Comparison of ENCODE assay signal across 17 cellular contexts in the genomic region with DNA sequence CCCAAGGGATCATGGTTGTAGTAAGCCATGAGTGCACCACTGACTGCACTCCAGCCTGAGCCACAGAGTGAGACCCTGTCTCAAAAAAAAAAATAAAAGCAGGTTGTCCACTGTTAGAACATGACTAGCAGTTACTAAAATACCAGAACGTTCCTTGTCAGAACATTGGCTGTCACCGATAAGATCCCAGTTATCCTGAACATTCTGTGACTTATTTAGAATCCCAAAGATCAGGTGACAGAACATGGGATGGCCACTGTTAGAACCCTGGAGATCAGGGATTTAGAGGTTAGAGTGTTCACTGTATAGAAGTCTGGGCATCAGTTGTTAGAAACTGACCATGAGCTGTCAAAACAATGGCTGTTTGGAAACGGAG. TPM values are rescaled to one million over a fixed set of nuclear protein-coding genes. Genes with fewer than 3 reads are reported as not detected.
A peak's percentile ranks its signal among the peaks of the same experiment; 100 is the strongest.
DNase-seq lines count a peak whose midpoint lies in the region; ATAC-seq and TF ChIP-seq lines count a peak whose summit lies in the region.
"Had no signal": no experiment of that assay in that cellular context is flagged by ENCODE, and none has a peak within 500 bp of the region (broad histone marks: within the 10 kb centered on the region; RNA-seq: fewer than 3 reads in every experiment).

No MANE protein-coding gene starts in this region.

- no peak overlapping the region for H3K9ac ChIP-seq in PC-3 (ENCODE audit: low read length)
- H3K9ac ChIP-seq in smooth muscle cell (ENCODE audit: low read depth) = no peak overlapping the region

- H3F3A ChIP-seq in PC-3 (ENCODE audit: low read length, unreplicated experiment) (no peaks in the 10 kb centered on the region), smooth muscle cell (ENCODE audit: low read depth) (no peaks in the 10 kb centered on the region)

- peak overlapping the region; percentile 83 to 91 (median 87) for H3K27ac ChIP-seq in body of pancreas
- peak overlapping the region; percentile 71 to 84 for H3K27ac ChIP-seq in right atrium auricular region
- peak overlapping the region; percentile 69 to 83 (median 75) for H3K27ac ChIP-seq in thyroid gland
- H3K27ac ChIP-seq in PC-3 (ENCODE audit: low read length) = no peak overlapping the region
- H3K27ac ChIP-seq in smooth muscle cell (ENCODE audit: low read depth) = no peak overlapping the region
- H3K27ac ChIP-seq: spleen had no signal

- POLR2A ChIA-PET in PC-3 (lab: Charles Lee; ENCODE audit: unreplicated experiment) = no interaction called here

- CTCF ChIA-PET in PC-3 (lab: Charles Lee) = no interaction called here

- H3K4me2 ChIP-seq in PC-3 (ENCODE audit: low read length) (no peak overlapping the region), smooth muscle cell (no peak overlapping the region)
- H3K4me2 ChIP-seq: GM23338 had no signal

- TF ChIP-seq POLR2A in body of pancreas (IDR thresholded peaks at IDR 0.05) (no peak), thyroid gland (IDR thresholded peaks at IDR 0.05) (no peak)

- H2AFZ ChIP-seq in PC-3 (ENCODE audit: low read length) (no peak overlapping the region), smooth muscle cell (ENCODE audit: low read depth) (no peak overlapping the region)
- H2AFZ ChIP-seq: GM23338 had no signal

- no TSS peak for BruUV-seq in PC-3 (replicated peaks; lab: Mats Ljungman, UMichigan)

- peak; percentile 7 for ATAC-seq in body of pancreas
- ATAC-seq in omental fat pad (ENCODE audit: low FRiP score) = peak; percentile 6
- ATAC-seq in PC-3 = no peak
- no peak for ATAC-seq in mucosa of descending colon
- ATAC-seq: activated CD8-positive, alpha-beta memory T cell treated with anti-CD3 and anti-CD28 coated beads, Interleukin-2, amount 10 ng/mL, durations not matched to agents 7 days and 5 days; effector memory CD8-positive, alpha-beta T cell; GM23338; Panc1; SK-N-SH treated with all-trans-retinoic acid at 6 μM for 48 hours had no signal

- 43 to 52% methylated on average over 3 of the region's 3 CpGs for WGBS in body of pancreas, 2 donors
- WGBS in thyroid gland, 2 donors = 55 to 67% methylated on average over 3 of the region's 3 CpGs
- 79% methylated on average over 3 of the region's 3 CpGs for WGBS in smooth muscle cell (ENCODE audit: low lambda C conversion rate)

- H3K4me3 ChIP-seq in body of pancreas = no peak overlapping the region
- no peak overlapping the region for H3K4me3 ChIP-seq in right atrium auricular region
- no peak overlapping the region for H3K4me3 ChIP-seq in thyroid gland (replicated peaks in 1 of 3)
- H3K4me3 ChIP-seq in PC-3 (ENCODE audit: low read length) = no peak overlapping the region
- no peak overlapping the region for H3K4me3 ChIP-seq in mucosa of descending colon
- no peak overlapping the region for H3K4me3 ChIP-seq in smooth muscle cell
- H3K4me3 ChIP-seq: GM23338, spleen had no signal

- H3K9me2 ChIP-seq in PC-3 (replicated peaks; ENCODE audit: low read length) = no peaks in the 10 kb centered on the region

- intact Hi-C loops in body of pancreas (cut with DNase I) (no loop called here), thyroid gland (cut with DNase I) (no loop called here), PC-3 (cut with micrococcal nuclease) (no loop called here), mucosa of descending colon (cut with DNase I, micrococcal nuclease) (no loop called here)

- no peaks in the 10 kb centered on the region for H4K20me1 ChIP-seq in PC-3 (ENCODE audit: low read length)
- no peaks in the 10 kb centered on the region for H4K20me1 ChIP-seq in smooth muscle cell (ENCODE audit: low read depth)

- H3K4me1 ChIP-seq in body of pancreas (peaks cover 55% of the 10 kb centered on the region), right atrium auricular region (peaks cover 0 to 38% of the 10 kb centered on the region in 2 donors), thyroid gland (peaks cover 28 to 39% of the 10 kb centered on the region in 2 donors), PC-3 (ENCODE audit: insufficient read depth, low read length) (no peaks in the 10 kb centered on the region), mucosa of descending colon (ENCODE audit: low read depth) (peaks cover 11% of the 10 kb centered on the region), smooth muscle cell (ENCODE audit: low read depth) (no peaks in the 10 kb centered on the region)

- H3K27me3 ChIP-seq in body of pancreas (no peaks in the 10 kb centered on the region), right atrium auricular region (no peaks in the 10 kb centered on the region), thyroid gland (no peaks in the 10 kb centered on the region), PC-3 (ENCODE audit: low read length) (no peaks in the 10 kb centered on the region), smooth muscle cell (ENCODE audit: low read depth) (peaks cover 4% of the 10 kb centered on the region)

- H3K9me3 ChIP-seq in body of pancreas (no peaks in the 10 kb centered on the region), right atrium auricular region (no peaks in the 10 kb centered on the region), thyroid gland (no peaks in the 10 kb centered on the region), PC-3 (ENCODE audit: low read length) (no peaks in the 10 kb centered on the region), mucosa of descending colon (no peaks in the 10 kb centered on the region), smooth muscle cell (replicated peaks; ENCODE audit: low read depth) (no peaks in the 10 kb centered on the region)
- H3K9me3 ChIP-seq: spleen had no signal

- H3K36me3 ChIP-seq in body of pancreas (replicated peaks in 1 of 2; ENCODE audit: insufficient read depth in 1 of 2, low read depth in 2 of 2) = no peaks in the 10 kb centered on the region
- H3K36me3 ChIP-seq in right atrium auricular region = no peaks in the 10 kb centered on the region
- H3K36me3 ChIP-seq in thyroid gland = no peaks in the 10 kb centered on the region
- H3K36me3 ChIP-seq in PC-3 (ENCODE audit: low read depth, low read length) = no peaks in the 10 kb centered on the region
- H3K36me3 ChIP-seq in mucosa of descending colon (ENCODE audit: low read depth) = no peaks in the 10 kb centered on the region
- H3K36me3 ChIP-seq in smooth muscle cell (ENCODE audit: low read depth) = no peaks in the 10 kb centered on the region
- H3K36me3 ChIP-seq: spleen had no signal

- DNase-seq in body of pancreas = no peak
- DNase-seq in right atrium auricular region (ENCODE audit: low spot score) = no peak
- DNase-seq in omental fat pad (ENCODE audit: low spot score) = no peak
- no peak for DNase-seq in thyroid gland
- no peak for DNase-seq in PC-3
- DNase-seq in mucosa of descending colon = no peak
- no peak for DNase-seq in NK-92 treated with Interleukin-12 subunit alpha and Interleukin-12 subunit beta, amount 100 ng/mL, for 24 hours (lab: John Stamatoyannopoulos, UW)
- no peak for DNase-seq in smooth muscle cell (lab: John Stamatoyannopoulos, UW; ENCODE audit: unreplicated experiment)
- DNase-seq: activated CD4-positive, alpha-beta T cell treated with anti-CD3 and anti-CD28 coated beads for 1 hour; activated CD8-positive, alpha-beta memory T cell treated with anti-CD3 and anti-CD28 coated beads, Interleukin-2, amount 10 ng/mL, durations not matched to agents 7 days and 5 days; effector memory CD8-positive, alpha-beta T cell; NCI-H1105 treated with DMSO at 0.1 percent for 48 hours; spleen had no signal

- H3K79me2 ChIP-seq in PC-3 (ENCODE audit: low read length) (no peaks in the 10 kb centered on the region), smooth muscle cell (ENCODE audit: low read depth) (no peaks in the 10 kb centered on the region)

- TF ChIP-seq CTCF in body of pancreas (IDR thresholded peaks at IDR 0.05) (no peak), right atrium auricular region (IDR thresholded peaks at IDR 0.05) (no peak), omental fat pad (IDR thresholded peaks at IDR 0.05) (no peak), thyroid gland (IDR thresholded peaks at IDR 0.05) (no peak), PC-3 (conservative IDR thresholded peaks at IDR 0.05; ENCODE audit: low read depth, low read length) (no peak), mucosa of descending colon (IDR thresholded peaks at IDR 0.05) (no peak), smooth muscle cell (IDR thresholded peaks at IDR 0.05; ENCODE audit: borderline replicate concordance, insufficient read depth, poor library complexity, severe bottlenecking) (no peak)

RNA-seq across cellular contexts. Expression of a gene that starts 8.6 kb away (rescaled TPM):
- total RNA-seq in body of pancreas = 10 to 100 TPM; 10.9 to 16.5 TPM
- 10 to 100 TPM in 1 of 2 donors, 1 to 10 TPM in 1; 7.8 to 20.6 TPM for total RNA-seq in right atrium auricular region
- 10 to 100 TPM in 3 of 4 donors, 1 to 10 TPM in 1; 4.4 to 48.1 (median 14.3) TPM for total RNA-seq in omental fat pad
- 10 to 100 TPM; 10.9 to 15.7 (median 12.8) TPM for total RNA-seq in thyroid gland
- total RNA-seq in PC-3 (2014; rRNA removed) = 2.1 and 2.6 TPM in 2 replicates
- total RNA-seq in mucosa of descending colon = 10 to 100 TPM in 1 of 3 donors, 1 to 10 TPM in 2; 6.3 to 10.1 (median 8.3) TPM
- total RNA-seq in smooth muscle cell = 0.63 and 1.6 TPM in 2 replicates
- 0.93 and 2.3 TPM in 2 replicates for polyA plus RNA-seq in smooth muscle cell

RNA-seq across cellular contexts. Expression of a gene that starts 32.0 kb away (rescaled TPM):
- total RNA-seq in body of pancreas = 10 to 100 TPM; 28.0 to 41.9 TPM
- total RNA-seq in right atrium auricular region = 10 to 100 TPM; 25.7 to 49.3 TPM
- 10 to 100 TPM; 30.3 to 77.6 (median 35.4) TPM for total RNA-seq in omental fat pad
- 10 to 100 TPM; 31.0 to 60.0 (median 41.5) TPM for total RNA-seq in thyroid gland
- total RNA-seq in PC-3 (2014; rRNA removed) = 50.6 and 103 TPM in 2 replicates
- total RNA-seq in mucosa of descending colon = 10 to 100 TPM; 26.3 to 35.5 (median 26.8) TPM
- 41.1 and 53.9 TPM in 2 replicates for total RNA-seq in smooth muscle cell
- polyA plus RNA-seq in smooth muscle cell = 40.2 and 50.9 TPM in 2 replicates

RNA-seq across cellular contexts. Expression of a gene that starts 35.9 kb away (rescaled TPM):
- total RNA-seq in body of pancreas (1 to 10 TPM; 5.2 to 5.6 TPM), right atrium auricular region (under 1 TPM; 0.16 to 0.89 TPM), omental fat pad (1 to 10 TPM in 1 of 4 donors, under 1 TPM in 3; 0.31 to 1.6 (median 0.84) TPM), thyroid gland (1 to 10 TPM in 1 of 4 donors, under 1 TPM in 2, not detected in 1; 0.13 to 1.3 (median 0.22) TPM), PC-3 (2014; rRNA removed) (0.26 and 0.58 TPM in 2 replicates), mucosa of descending colon (100 to 1,000 TPM in 2 of 3 donors, 10 to 100 TPM in 1; 86.5 to 264 (median 199) TPM), smooth muscle cell (0.18 TPM in 1 of 2 replicates, not detected in the other)
- 0.22 and 1.2 TPM in 2 replicates for polyA plus RNA-seq in smooth muscle cell
- total RNA-seq: urinary bladder had no signal

Comparison
In these comparisons a context has a peak if more than half of its experiments do, and no peak if none do; other contexts are left out.
1. ATAC-seq: peak in body of pancreas (single experiment) and omental fat pad (single experiment); none in PC-3 (single experiment) and mucosa of descending colon (single experiment).
2. H3K27ac ChIP-seq: peak in body of pancreas (4 of 4), right atrium auricular region (2 of 2) and thyroid gland (3 of 3); none in PC-3 (single experiment) and smooth muscle cell (single experiment).
3. RNA of a gene that starts 35.9 kb away (total RNA-seq): 86.5 to 264 TPM in mucosa of descending colon; 5.2 to 5.6 TPM in body of pancreas, 0.16 to 0.89 TPM in right atrium auricular region, 0.31 to 1.6 TPM in omental fat pad, 0.26 to 0.58 TPM in PC-3, 0.13 to 1.3 TPM in thyroid gland and 0.18 TPM in smooth muscle cell; every median in the first group is over 10 times any median in the second.